In the genomic region with DNA sequence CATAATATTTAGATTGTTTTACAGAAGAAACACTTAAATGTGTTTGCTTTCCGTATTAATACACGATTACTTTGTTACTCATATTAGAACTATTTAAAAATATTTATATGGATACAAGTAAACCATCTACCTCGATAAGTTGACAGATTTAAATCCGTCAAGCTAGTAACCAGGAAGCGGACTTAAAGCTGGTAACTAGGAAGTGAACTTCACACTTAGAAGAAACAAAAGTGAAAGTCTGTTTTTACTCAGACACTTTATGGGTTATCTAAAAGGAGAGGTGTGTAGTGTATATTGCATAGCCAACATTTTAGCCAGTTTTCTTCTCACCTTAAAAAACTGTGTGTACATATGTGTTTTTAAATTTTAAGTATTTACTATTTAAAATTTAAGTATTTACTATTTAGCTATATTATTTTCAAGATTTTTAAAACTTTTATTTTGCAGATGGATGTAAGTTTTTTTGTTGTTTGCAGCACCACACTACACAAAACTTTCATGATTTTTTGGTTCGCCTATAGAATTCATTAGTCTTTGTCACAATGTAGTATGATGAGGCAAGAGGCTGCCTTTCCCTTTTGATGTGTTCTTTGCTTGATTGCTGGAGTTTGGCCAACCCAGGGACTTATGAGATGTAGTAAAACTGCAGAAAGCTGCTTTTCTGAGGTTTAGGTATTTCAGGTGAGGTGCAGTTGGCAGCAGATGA, we compare ENCODE assay signal across 8 cellular contexts. TPM values are rescaled to one million over a fixed set of nuclear protein-coding genes. Genes with fewer than 3 reads are reported as not detected.
A peak's percentile ranks its signal among the peaks of the same experiment; 100 is the strongest.
DNase-seq lines count a peak whose midpoint lies in the region; ATAC-seq and TF ChIP-seq lines count a peak whose summit lies in the region.

No MANE protein-coding gene starts in this region.

- intact Hi-C loops in OCI-LY7 (cut with micrococcal nuclease; ENCODE audit: unreplicated experiment), result loop anchor here (5.0 to 10.0 kb wide), 4 partner anchors 85 to 1045 kb away; no protein-coding TSS in a partner anchor

- peaks cover 18% of the 10 kb centered on the region for H3K36me3 Mint-ChIP-seq in nephron (ENCODE audit: low read depth)

- peak overlapping the region; percentile 83 for H3K4me2 ChIP-seq in OCI-LY7 (ENCODE audit: low read length)

- no peaks in the 10 kb centered on the region for H3K27me3 Mint-ChIP-seq in nephron (ENCODE audit: low read depth)

- H2AFZ ChIP-seq in OCI-LY7 (ENCODE audit: low read length), result no peak overlapping the region

- no TSS peak for BruUV-seq in OCI-LY7 (replicated peaks; lab: Mats Ljungman, UMichigan)

- H3K27ac ChIP-seq in OCI-LY7 (ENCODE audit: low read depth, low read length, poor library complexity, severe bottlenecking), result no peak overlapping the region

- peaks cover 14% of the 10 kb centered on the region for H3K4me1 ChIP-seq in OCI-LY7 (ENCODE audit: insufficient read depth, low read length, poor library complexity, severe bottlenecking)

- H3K4me3 Mint-ChIP-seq in nephron, result peak overlapping the region; percentile 95 to 100 (median 97)

- peaks cover 9% of the 10 kb centered on the region; the same call in 1 of the 2 replicates for H3K9me3 ChIP-seq in OCI-LY7 (ENCODE audit: low read length)

- CTCF ChIA-PET in OCI-LY7 (lab: Charles Lee; ENCODE audit: unreplicated experiment), result no interaction called here

- H3K9me3 Mint-ChIP-seq in nephron, result peaks cover 8% of the 10 kb centered on the region

- peak overlapping the region; percentile 93 to 98 (median 98) for H3K27ac Mint-ChIP-seq in nephron

- no peaks in the 10 kb centered on the region for H3K36me3 ChIP-seq in OCI-LY7 (ENCODE audit: insufficient read depth, low read length)

- H3K9me2 ChIP-seq in OCI-LY7 (ENCODE audit: insufficient read depth, low read length), result no peaks in the 10 kb centered on the region

- POLR2A ChIA-PET in OCI-LY7 (lab: Charles Lee), result interaction anchor here (0.7 to 1.5 kb wide), 6 partner anchors 8 to 1040 kb away, joined by 3 to 4 read pairs (median 3); no protein-coding TSS in a partner anchor

- H3K4me3 ChIP-seq in OCI-LY7 (ENCODE audit: low read depth, low read length, poor library complexity, severe bottlenecking), result peak overlapping the region; percentile 86

- peaks cover 33% of the 10 kb centered on the region for H3K4me1 Mint-ChIP-seq in nephron

- DNase-seq in CD1c-positive myeloid dendritic cell (ENCODE audit: extremely low spot score) (peak; percentile 83), OCI-LY7 (ENCODE audit: low spot score) (peak; percentile 76), dermis microvascular lymphatic vessel endothelial cell (ENCODE audit: low read depth in 2 of 2) (peak; percentile 76 to 86), omental fat pad (ENCODE audit: low spot score) (no peak)
- DNase-seq in activated effector memory CD4-positive, alpha-beta T cell treated with Interleukin-2 at 50 U/mL for 16 hours, result no peak

- ATAC-seq in GM18870 (IDR thresholded peaks at IDR 0.05; ENCODE audit: unreplicated experiment) (peak; percentile 80), HG03060 (IDR thresholded peaks at IDR 0.05; ENCODE audit: low read depth, unreplicated experiment) (peak; percentile 66), omental fat pad (ENCODE audit: low FRiP score) (no peak)

- H3K79me2 ChIP-seq in OCI-LY7 (ENCODE audit: insufficient read depth, low read depth, low read length), result peaks cover 69% of the 10 kb centered on the region

- TF ChIP-seq CTCF in OCI-LY7 (conservative IDR thresholded peaks at IDR 0.05; ENCODE audit: low read length) (no peak), nephron (IDR thresholded peaks at IDR 0.05; ENCODE audit: unreplicated experiment in 3 of 3) (no peak), omental fat pad (IDR thresholded peaks at IDR 0.05) (no peak)

- no peaks in the 10 kb centered on the region for H4K20me1 ChIP-seq in OCI-LY7 (ENCODE audit: insufficient read depth, low read length)

RNA-seq across cellular contexts. Expression of a gene that starts 2.7 kb away (rescaled TPM):
- 25.1 and 27.6 TPM in 2 replicates for total RNA-seq in OCI-LY7 (2014; rRNA removed; shearing (Covaris generic))
- total RNA-seq in OCI-LY7 (2022), result 28.1 and 38.1 TPM in 2 replicates
- 50.2 and 56.6 TPM in 2 replicates for total RNA-seq in dermis microvascular lymphatic vessel endothelial cell
- 10 to 100 TPM; 46.5 to 63.8 (median 59.0) TPM for total RNA-seq in omental fat pad

Comparison
In these comparisons a context has a peak if more than half of its experiments do, and no peak if none do; other contexts are left out.
1. DNase-seq: peak in CD1c-positive myeloid dendritic cell (single experiment), OCI-LY7 (single experiment) and dermis microvascular lymphatic vessel endothelial cell (2 of 2); none in omental fat pad (single experiment) and activated effector memory CD4-positive, alpha-beta T cell treated with Interleukin-2 at 50 U/mL for 16 hours (single experiment).